2 cellular contexts compared by ENCODE assay signal in genomic region chr18:59516356-59517155, GRCh38.
TF ChIP-seq lines count a peak whose summit lies in the region.

No MANE protein-coding gene starts in this region.

TF ChIP-seq in GM23338, 12 proteins besides CTCF, POLR2A, EP300 and RAD21 (continued from another document):
- TF ChIP-seq NANOG (IDR thresholded peaks at IDR 0.05; ENCODE audit: borderline replicate concordance) (no peak), REST (IDR thresholded peaks at IDR 0.05; ENCODE audit: unreplicated experiment) (no peak), ZNF331 (CRISPR knock-in tag; IDR thresholded peaks at IDR 0.05; ENCODE audit: low read depth) (no peak), ZNF462 (CRISPR knock-in tag; IDR thresholded peaks at IDR 0.05) (no peak), ZNF114 (CRISPR knock-in tag; IDR thresholded peaks at IDR 0.05) (no peak), CREB1 (CRISPR knock-in tag; IDR thresholded peaks at IDR 0.05; ENCODE audit: low read depth) (no peak), EZH2phosphoT487 (IDR thresholded peaks at IDR 0.05; ENCODE audit: unreplicated experiment) (no peak)
TF ChIP-seq in GM23338: peak in this region for 0.

TF ChIP-seq in SK-N-SH, 30 proteins besides CTCF, POLR2A, EP300 and RAD21 (continued from another document):
- no peak for TF ChIP-seq REST (IDR thresholded peaks at IDR 0.05; ENCODE audit: low read depth, low read length)
- peak; percentile 58; the same call in 1 of the 2 replicates for TF ChIP-seq POLR2AphosphoS5 (IDR thresholded peaks at IDR 0.05; ENCODE audit: low read depth, low read length)
- no peak for TF ChIP-seq USF1 (IDR thresholded peaks at IDR 0.05; ENCODE audit: borderline replicate concordance, low read depth)
- 0 out of 2 replicates have a peak, but pooled peaks have one; percentile 51 for TF ChIP-seq GATA2 (CRISPR knock-in tag; IDR thresholded peaks at IDR 0.05)
- peak; percentile 88 for TF ChIP-seq FOXJ3 (CRISPR knock-in tag; IDR thresholded peaks at IDR 0.05)
- peak; percentile 54 for TF ChIP-seq PBX3 (IDR thresholded peaks at IDR 0.05)
- peak; percentile 45; the same call in 1 of the 2 replicates for TF ChIP-seq MAX (IDR thresholded peaks at IDR 0.05; ENCODE audit: low read depth)
- peak; percentile 80 for TF ChIP-seq RCOR1 (IDR thresholded peaks at IDR 0.05; ENCODE audit: low read length)
- peak; percentile 76; the same call in 1 of the 2 replicates for TF ChIP-seq RXRA (IDR thresholded peaks at IDR 0.05; ENCODE audit: borderline replicate concordance, low read depth)
- TF ChIP-seq TEAD4 (IDR thresholded peaks at IDR 0.05; ENCODE audit: borderline replicate concordance, insufficient read depth): peak; percentile 56; the same call in 1 of the 2 replicates
- no peak for TF ChIP-seq YY1 (IDR thresholded peaks at IDR 0.05; ENCODE audit: low read depth)
- TF ChIP-seq FOXM1 (IDR thresholded peaks at IDR 0.05; ENCODE audit: low read depth): no peak
- TF ChIP-seq EZH2phosphoT487 (IDR thresholded peaks at IDR 0.05; ENCODE audit: borderline replicate concordance, low read depth): no peak
- peak; percentile 70 for TF ChIP-seq JUND (IDR thresholded peaks at IDR 0.05)
- peak; percentile 40 for TF ChIP-seq CHD2 (IDR thresholded peaks at IDR 0.05; ENCODE audit: low read length, partially characterized antibody)
- no peak for TF ChIP-seq ZBTB33 (IDR thresholded peaks at IDR 0.05; ENCODE audit: borderline replicate concordance, low read depth)
- TF ChIP-seq NRF1 (IDR thresholded peaks at IDR 0.05; ENCODE audit: low read depth, low read length): no peak
- no peak for TF ChIP-seq RFX5 (IDR thresholded peaks at IDR 0.05; ENCODE audit: low read length)
- TF ChIP-seq ELF1 (IDR thresholded peaks at IDR 0.05): no peak
- TF ChIP-seq TAF1 (IDR thresholded peaks at IDR 0.05; ENCODE audit: borderline replicate concordance, low read depth, low read length): no peak
- TF ChIP-seq TCF12 (IDR thresholded peaks at IDR 0.05): peak; percentile 81
- TF ChIP-seq IRF3 (IDR thresholded peaks at IDR 0.05; ENCODE audit: low read depth, low read length): no peak
- TF ChIP-seq FOSL2 (IDR thresholded peaks at IDR 0.05; ENCODE audit: borderline replicate concordance, low read depth): peak; percentile 47; the same call in 1 of the 2 replicates
- TF ChIP-seq NFIC (IDR thresholded peaks at IDR 0.05; ENCODE audit: borderline replicate concordance): peak; percentile 24; the same call in 1 of the 2 replicates
- 0 out of 2 replicates have a peak, but pooled peaks have one; percentile 47 for TF ChIP-seq MXI1 (IDR thresholded peaks at IDR 0.05; ENCODE audit: low read depth, low read length)
- TF ChIP-seq MEF2A (IDR thresholded peaks at IDR 0.05; ENCODE audit: borderline replicate concordance, low read depth): no peak
